Comparison of ENCODE assay signal across 1 cellular context in the genomic region with DNA sequence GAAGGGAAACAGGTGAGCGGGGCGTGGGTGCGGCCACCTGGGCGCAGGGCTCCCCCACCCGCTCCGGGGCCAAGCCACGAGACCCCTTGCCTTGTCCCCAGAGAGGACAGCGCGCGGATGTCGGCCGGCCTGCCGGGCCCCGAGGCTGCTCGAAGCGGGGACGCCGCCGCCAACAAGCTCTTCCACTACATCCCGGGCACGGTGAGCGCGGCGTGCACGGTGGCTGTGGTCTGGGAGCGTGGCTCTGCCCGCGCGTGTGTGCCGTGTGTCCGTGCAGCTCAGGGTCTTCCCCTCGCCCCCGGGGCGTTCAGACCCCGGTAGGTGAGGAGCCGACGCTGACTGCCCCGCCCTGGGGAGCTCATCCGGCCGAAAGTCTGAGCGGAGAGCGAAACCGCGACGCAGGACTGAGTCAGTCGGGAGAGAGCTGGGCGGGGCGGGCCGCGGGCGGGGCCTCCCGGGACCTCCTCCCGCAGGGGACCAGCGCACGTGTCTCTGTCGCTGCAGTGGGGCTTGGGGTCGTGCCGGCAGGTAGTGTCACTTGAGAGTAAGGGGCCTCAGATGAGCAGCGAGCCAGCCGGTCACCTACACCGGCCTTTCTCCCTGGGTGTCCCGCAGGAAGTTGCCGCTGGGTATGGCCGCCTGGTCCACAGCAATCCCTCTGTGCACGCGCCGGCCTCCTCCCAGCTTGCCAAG.
TF ChIP-seq lines count a peak whose summit lies in the region.

No MANE protein-coding gene starts in this region.

TF ChIP-seq in HepG2, 621 proteins besides CTCF, POLR2A, EP300 and RAD21 (continued from another document):
- TF ChIP-seq, protein P1, sequence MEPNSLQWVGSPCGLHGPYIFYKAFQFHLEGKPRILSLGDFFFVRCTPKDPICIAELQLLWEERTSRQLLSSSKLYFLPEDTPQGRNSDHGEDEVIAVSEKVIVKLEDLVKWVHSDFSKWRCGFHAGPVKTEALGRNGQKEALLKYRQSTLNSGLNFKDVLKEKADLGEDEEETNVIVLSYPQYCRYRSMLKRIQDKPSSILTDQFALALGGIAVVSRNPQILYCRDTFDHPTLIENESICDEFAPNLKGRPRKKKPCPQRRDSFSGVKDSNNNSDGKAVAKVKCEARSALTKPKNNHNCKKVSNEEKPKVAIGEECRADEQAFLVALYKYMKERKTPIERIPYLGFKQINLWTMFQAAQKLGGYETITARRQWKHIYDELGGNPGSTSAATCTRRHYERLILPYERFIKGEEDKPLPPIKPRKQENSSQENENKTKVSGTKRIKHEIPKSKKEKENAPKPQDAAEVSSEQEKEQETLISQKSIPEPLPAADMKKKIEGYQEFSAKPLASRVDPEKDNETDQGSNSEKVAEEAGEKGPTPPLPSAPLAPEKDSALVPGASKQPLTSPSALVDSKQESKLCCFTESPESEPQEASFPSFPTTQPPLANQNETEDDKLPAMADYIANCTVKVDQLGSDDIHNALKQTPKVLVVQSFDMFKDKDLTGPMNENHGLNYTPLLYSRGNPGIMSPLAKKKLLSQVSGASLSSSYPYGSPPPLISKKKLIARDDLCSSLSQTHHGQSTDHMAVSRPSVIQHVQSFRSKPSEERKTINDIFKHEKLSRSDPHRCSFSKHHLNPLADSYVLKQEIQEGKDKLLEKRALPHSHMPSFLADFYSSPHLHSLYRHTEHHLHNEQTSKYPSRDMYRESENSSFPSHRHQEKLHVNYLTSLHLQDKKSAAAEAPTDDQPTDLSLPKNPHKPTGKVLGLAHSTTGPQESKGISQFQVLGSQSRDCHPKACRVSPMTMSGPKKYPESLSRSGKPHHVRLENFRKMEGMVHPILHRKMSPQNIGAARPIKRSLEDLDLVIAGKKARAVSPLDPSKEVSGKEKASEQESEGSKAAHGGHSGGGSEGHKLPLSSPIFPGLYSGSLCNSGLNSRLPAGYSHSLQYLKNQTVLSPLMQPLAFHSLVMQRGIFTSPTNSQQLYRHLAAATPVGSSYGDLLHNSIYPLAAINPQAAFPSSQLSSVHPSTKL (CRISPR knock-in tag; IDR thresholded peaks at IDR 0.05), result peak; percentile 7; the same call in 1 of the 2 replicates
